ENCODE assay signal across 8 cellular contexts in genomic region chr13:33487575-33488243, GRCh38.
A peak's percentile ranks its signal among the peaks of the same experiment; 100 is the strongest.
DNase-seq lines count a peak whose midpoint lies in the region; ATAC-seq and TF ChIP-seq lines count a peak whose summit lies in the region.

No MANE protein-coding gene starts in this region.

- H3K27ac ChIP-seq in heart right ventricle, result peak overlapping the region in 7 of 10 donors; percentile 3 to 46 (median 20)
- peak overlapping the region in 2 of 4 donors; percentile 23 to 59 for H3K27ac ChIP-seq in tibial nerve

- H3K36me3 ChIP-seq in heart right ventricle, result no peaks in the 10 kb centered on the region
- H3K36me3 ChIP-seq in tibial nerve, result no peaks in the 10 kb centered on the region

- H3K27me3 ChIP-seq in heart right ventricle, result no peaks in the 10 kb centered on the region
- no peaks in the 10 kb centered on the region for H3K27me3 ChIP-seq in tibial nerve

- peaks cover 0 to 20% (median 5%) of the 10 kb centered on the region in 9 donors for H3K4me1 ChIP-seq in heart right ventricle
- H3K4me1 ChIP-seq in tibial nerve, result peaks cover 0 to 19% (median 0%) of the 10 kb centered on the region in 4 donors

- TF ChIP-seq EP300 in tibial nerve (IDR thresholded peaks at IDR 0.05), result peak in 1 of 2 donors; percentile 43

- DNase-seq in EH (ENCODE audit: low read depth) (peak; percentile 69), SK-MEL-5 (ENCODE audit: low read depth, low spot score) (peak; percentile 84), heart right ventricle (peak in 1 of 2 donors; percentile 19), tibial nerve (ENCODE audit: low spot score in 2 of 2) (peak in 1 of 2 donors; percentile 32), NCI-H2081 treated with DMSO at 0.1 percent for 48 hours (lab: John Stamatoyannopoulos, UW) (no peak)
- no peak for DNase-seq in effector CD8-positive, alpha-beta T cell (lab: John Stamatoyannopoulos, UW)

- H3K4me3 ChIP-seq in heart right ventricle, result peak overlapping the region in 5 of 10 donors; percentile 18 to 34 (median 25)
- peak overlapping the region in 1 of 4 donors; percentile 31 for H3K4me3 ChIP-seq in tibial nerve

- H3K9me3 ChIP-seq in heart right ventricle (peaks cover 0 to 12% (median 2%) of the 10 kb centered on the region in 11 donors), tibial nerve (peaks cover 0 to 5% (median 0%) of the 10 kb centered on the region in 4 donors)

- WGBS in heart right ventricle, 2 donors, result 51 to 71% methylated on average over 5 of the region's 5 CpGs
- 73 to 78% methylated on average over 5 of the region's 5 CpGs for WGBS in tibial nerve, 2 donors

- peak in 7 of 9 donors; percentile 34 to 61 (median 50) for TF ChIP-seq CTCF in heart right ventricle (IDR thresholded peaks at IDR 0.05)
- peak; percentile 18 to 57 (median 28) for TF ChIP-seq CTCF in tibial nerve (IDR thresholded peaks at IDR 0.05)

- intact Hi-C loops in heart right ventricle (cut with DNase I), result loop anchor here in 3 of 10 donors (5.0 to 10.0 kb wide), 2 partner anchors 133 to 260 kb away; no protein-coding TSS in a partner anchor

- no peak for TF ChIP-seq POLR2A in tibial nerve (IDR thresholded peaks at IDR 0.05)

- peak; percentile 66 for ATAC-seq in HG02798 (IDR thresholded peaks at IDR 0.05; ENCODE audit: poor library complexity, unreplicated experiment)
- ATAC-seq in heart right ventricle, result peak; percentile 71 to 93 (median 83)
- ATAC-seq in GM19397 (IDR thresholded peaks at IDR 0.05; ENCODE audit: unreplicated experiment), result no peak

- in situ Hi-C loops in SK-MEL-5 (cut with HindIII; ENCODE audit: low pct_unique_long_range_greater_than_20kb, low sequenced_read_pairs), result no loop called here

Comparison
In these comparisons a context has a peak if more than half of its experiments do, and no peak if none do; other contexts are left out.
1. DNase-seq: peak in EH (single experiment) and SK-MEL-5 (single experiment); none in effector CD8-positive, alpha-beta T cell (single experiment) and NCI-H2081 treated with DMSO at 0.1 percent for 48 hours (single experiment).